In genomic region chr9:91191443-91192378, GRCh38 we compare ENCODE assay signal across 8 cellular contexts.
A peak's percentile ranks its signal among the peaks of the same experiment; 100 is the strongest.
DNase-seq lines count a peak whose midpoint lies in the region; ATAC-seq and TF ChIP-seq lines count a peak whose summit lies in the region.

No MANE protein-coding gene starts in this region.

- H3K4me1 ChIP-seq in CD8-positive, alpha-beta T cell (ENCODE audit: insufficient read depth, low read length), result peaks cover 27% of the 10 kb centered on the region
- peaks cover 43 to 75% of the 10 kb centered on the region in 2 experiments for H3K4me1 ChIP-seq in HCT116 (ENCODE audit: control insufficient read depth in 1 of 2, insufficient read depth in 2 of 2, low read length in 2 of 2)

- no peak overlapping the region for H3K27ac ChIP-seq in CD8-positive, alpha-beta T cell (ENCODE audit: low read depth, low read length)
- peak overlapping the region; percentile 100 for H3K27ac ChIP-seq in HCT116 (ENCODE audit: low read depth, low read length)

- no peaks in the 10 kb centered on the region for H3K36me3 ChIP-seq in CD8-positive, alpha-beta T cell (ENCODE audit: insufficient read depth, low read length)
- no peaks in the 10 kb centered on the region for H3K36me3 ChIP-seq in HCT116 (ENCODE audit: control insufficient read depth in 1 of 2, insufficient read depth in 2 of 2, low read length in 2 of 2)

- H3K9me3 Mint-ChIP-seq in CD8-positive, alpha-beta T cell, result peaks cover 2% of the 10 kb centered on the region
- peaks cover 4% of the 10 kb centered on the region for H3K9me3 Mint-ChIP-seq in activated T-helper 17 cell treated with anti-CD3 and anti-CD28 coated beads, Interleukin-2, amount 50 U/mL, for 72 hours
- peaks cover 15% of the 10 kb centered on the region for H3K9me3 Mint-ChIP-seq in natural killer cell treated with Interleukin-12 subunit alpha and Interleukin-12 subunit beta and Interleukin-15 and Interleukin-18, amount 100 ng/mL, for 72 hours

- H3K4me2 ChIP-seq in HCT116 (ENCODE audit: low read length), result peak overlapping the region; percentile 91

- no peak overlapping the region for H2AFZ ChIP-seq in HCT116 (ENCODE audit: low read depth, low read length, poor library complexity, severe bottlenecking)

- H3K36me3 Mint-ChIP-seq in CD8-positive, alpha-beta T cell, result no peaks in the 10 kb centered on the region
- peaks cover 25% of the 10 kb centered on the region for H3K36me3 Mint-ChIP-seq in activated T-helper 17 cell treated with anti-CD3 and anti-CD28 coated beads, Interleukin-2, amount 50 U/mL, for 72 hours (ENCODE audit: low read depth)
- H3K36me3 Mint-ChIP-seq in natural killer cell treated with Interleukin-12 subunit alpha and Interleukin-12 subunit beta and Interleukin-15 and Interleukin-18, amount 100 ng/mL, for 72 hours, result peaks cover 8% of the 10 kb centered on the region

- H3K27me3 Mint-ChIP-seq in CD8-positive, alpha-beta T cell (ENCODE audit: low read depth), result no peaks in the 10 kb centered on the region
- H3K27me3 Mint-ChIP-seq in activated T-helper 17 cell treated with anti-CD3 and anti-CD28 coated beads, Interleukin-2, amount 50 U/mL, for 72 hours, result no peaks in the 10 kb centered on the region
- H3K27me3 Mint-ChIP-seq in natural killer cell treated with Interleukin-12 subunit alpha and Interleukin-12 subunit beta and Interleukin-15 and Interleukin-18, amount 100 ng/mL, for 72 hours, result no peaks in the 10 kb centered on the region

- H3K9me2 ChIP-seq in HCT116 (ENCODE audit: insufficient read depth), result no peaks in the 10 kb centered on the region

- TF ChIP-seq CTCF in CD8-positive, alpha-beta T cell (IDR thresholded peaks at IDR 0.05), result no peak
- no peak for TF ChIP-seq CTCF in HCT116 (IDR thresholded peaks at IDR 0.05 in 2 of 3, conservative IDR thresholded peaks at IDR 0.05 in 1 of 3; ENCODE audit: borderline replicate concordance in 1 of 3, insufficient read depth in 1 of 3, low read depth in 2 of 3, low read length in 2 of 3)

- peak overlapping the region; percentile 85 for H3K9ac ChIP-seq in HCT116 (ENCODE audit: low read length)

- RAD21 ChIA-PET in HCT116 (lab: Charles Lee; ENCODE audit: low non-redundant PET in 1 of 2, low total read pairs in 2 of 2, uncharacterized antibody in 2 of 2, unreplicated experiment in 2 of 2), result interaction anchor here in 1 of 2 experiments (1.0 to 1.2 kb wide), 3 partner anchors 92 to 236 kb away, joined by 3 to 6 read pairs (median 3); no protein-coding TSS in a partner anchor

- no peaks in the 10 kb centered on the region for H3K79me2 ChIP-seq in HCT116 (ENCODE audit: insufficient read depth, low read length)

- no peak for DNase-seq in CD8-positive, alpha-beta T cell
- DNase-seq in HCT116 (ENCODE audit: low read depth, low spot score) (no peak), NCI-H2227 (lab: John Stamatoyannopoulos, UW; ENCODE audit: unreplicated experiment) (no peak), HT-29 (ENCODE audit: low spot score) (no peak), DMS153 (lab: John Stamatoyannopoulos, UW) (no peak), activated gamma-delta T cell treated with Interleukin-2 at 50 U/mL for 16 hours (no peak)
- no peak for DNase-seq in natural killer cell treated with Interleukin-12 subunit alpha and Interleukin-12 subunit beta and Interleukin-15 and Interleukin-18, amount 100 ng/mL, for 72 hours (ENCODE audit: low spot score)

- peak overlapping the region; percentile 44 for H3K4me3 Mint-ChIP-seq in CD8-positive, alpha-beta T cell
- peak overlapping the region; percentile 87 for H3K4me3 Mint-ChIP-seq in activated T-helper 17 cell treated with anti-CD3 and anti-CD28 coated beads, Interleukin-2, amount 50 U/mL, for 72 hours
- H3K4me3 Mint-ChIP-seq in natural killer cell treated with Interleukin-12 subunit alpha and Interleukin-12 subunit beta and Interleukin-15 and Interleukin-18, amount 100 ng/mL, for 72 hours, result peak overlapping the region; percentile 84

- H3K27me3 ChIP-seq in CD8-positive, alpha-beta T cell (ENCODE audit: insufficient read depth, low read length), result no peaks in the 10 kb centered on the region
- no peaks in the 10 kb centered on the region for H3K27me3 ChIP-seq in HCT116 (ENCODE audit: insufficient read depth, low read length)

- TF ChIP-seq RAD21 in HCT116 (IDR thresholded peaks at IDR 0.05; ENCODE audit: low read depth), result no peak

- TF ChIP-seq POLR2A in HCT116 (IDR thresholded peaks at IDR 0.05; ENCODE audit: borderline replicate concordance, extremely low read depth, insufficient read depth, insufficient read length), result no peak

- no peak overlapping the region for H3K4me3 ChIP-seq in CD8-positive, alpha-beta T cell (ENCODE audit: low read depth, low read length)
- H3K4me3 ChIP-seq in HCT116 (replicated peaks in 1 of 2; ENCODE audit: low read depth in 1 of 2, low read length in 2 of 2), result no peak overlapping the region

- H4K20me1 ChIP-seq in HCT116 (ENCODE audit: insufficient read depth), result no peaks in the 10 kb centered on the region

- ATAC-seq in CD8-positive, alpha-beta T cell, result no peak
- no peak for ATAC-seq in HCT116
- ATAC-seq in activated T-helper 17 cell treated with anti-CD3 and anti-CD28 coated beads, Interleukin-2, amount 50 U/mL, for 72 hours (replicated peaks), result no peak
- ATAC-seq in natural killer cell treated with Interleukin-12 subunit alpha and Interleukin-12 subunit beta and Interleukin-15 and Interleukin-18, amount 100 ng/mL, for 72 hours, result no peak

- H3K9me3 ChIP-seq in CD8-positive, alpha-beta T cell (ENCODE audit: low read length), result no peaks in the 10 kb centered on the region
- H3K9me3 ChIP-seq in HCT116 (ENCODE audit: control insufficient read depth in 1 of 2, insufficient read depth in 1 of 2, low read depth in 1 of 2, low read length in 2 of 2), result no peaks in the 10 kb centered on the region

- intact Hi-C loops in CD8-positive, alpha-beta T cell (cut with DNase I, micrococcal nuclease), result loop anchor here (2.0 to 10.0 kb wide), 4 partner anchors 59 to 233 kb away; partner anchors contain the start of genes AUH (in 1 of the 2) and NFIL3 (in 1 of the 2)
- intact Hi-C loops in HCT116 (cut with micrococcal nuclease), result loop anchor here (5.0 to 10.0 kb wide), 2 partner anchors 173 to 226 kb away; partner anchors contain the start of gene AUH

- POLR2A ChIA-PET in CD8-positive, alpha-beta T cell (lab: Charles Lee), result interaction anchor here (0.6 to 1.0 kb wide), 3 partner anchors 16 to 185 kb away, joined by 3 read pairs; no protein-coding TSS in a partner anchor
- POLR2A ChIA-PET in HCT116 (lab: Charles Lee), result interaction anchor here (0.6 to 0.9 kb wide), 3 partner anchors 58 to 169 kb away, joined by 3 read pairs; no protein-coding TSS in a partner anchor

- CTCF ChIA-PET in CD8-positive, alpha-beta T cell (lab: Charles Lee), result interaction anchor here (1.0 kb wide), 1 partner anchor 41 kb away, joined by 3 read pairs; no protein-coding TSS in a partner anchor
- CTCF ChIA-PET in HCT116 (lab: Charles Lee), result interaction anchor here (0.7 kb wide), 1 partner anchor 9 kb away, joined by 3 read pairs; no protein-coding TSS in a partner anchor

- no peak overlapping the region for H3K27ac Mint-ChIP-seq in CD8-positive, alpha-beta T cell
- H3K27ac Mint-ChIP-seq in activated T-helper 17 cell treated with anti-CD3 and anti-CD28 coated beads, Interleukin-2, amount 50 U/mL, for 72 hours, result peak overlapping the region; percentile 100
- peak overlapping the region; percentile 96 to 98 for H3K27ac Mint-ChIP-seq in natural killer cell treated with Interleukin-12 subunit alpha and Interleukin-12 subunit beta and Interleukin-15 and Interleukin-18, amount 100 ng/mL, for 72 hours

- BruUV-seq in HCT116 (replicated peaks; lab: Mats Ljungman, UMichigan), result no TSS peak

- peaks cover 39% of the 10 kb centered on the region for H3K4me1 Mint-ChIP-seq in CD8-positive, alpha-beta T cell (ENCODE audit: low read depth)
- peaks cover 35% of the 10 kb centered on the region for H3K4me1 Mint-ChIP-seq in activated T-helper 17 cell treated with anti-CD3 and anti-CD28 coated beads, Interleukin-2, amount 50 U/mL, for 72 hours
- H3K4me1 Mint-ChIP-seq in natural killer cell treated with Interleukin-12 subunit alpha and Interleukin-12 subunit beta and Interleukin-15 and Interleukin-18, amount 100 ng/mL, for 72 hours (ENCODE audit: low read depth in 2 of 2), result peaks cover 52 to 61% of the 10 kb centered on the region in 2 donors

TF ChIP-seq in HCT116, 20 proteins besides CTCF, POLR2A, EP300 and RAD21:
- TF ChIP-seq POLR2AphosphoS5 (IDR thresholded peaks at IDR 0.05; ENCODE audit: low read depth, low read length), result no peak
- no peak for TF ChIP-seq EZH2phosphoT487 (IDR thresholded peaks at IDR 0.05; ENCODE audit: borderline replicate concordance)
- TF ChIP-seq, protein P1, sequence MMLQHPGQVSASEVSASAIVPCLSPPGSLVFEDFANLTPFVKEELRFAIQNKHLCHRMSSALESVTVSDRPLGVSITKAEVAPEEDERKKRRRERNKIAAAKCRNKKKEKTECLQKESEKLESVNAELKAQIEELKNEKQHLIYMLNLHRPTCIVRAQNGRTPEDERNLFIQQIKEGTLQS (IDR thresholded peaks at IDR 0.05), result no peak
- no peak for TF ChIP-seq SRF (IDR thresholded peaks at IDR 0.05; ENCODE audit: low read depth)
